In genomic region chr11:85076535-85077330, GRCh38 we compare ENCODE assay signal across 14 cellular contexts.
DNase-seq lines count a peak whose midpoint lies in the region; ATAC-seq, FAIRE-seq and TF ChIP-seq lines count a peak whose summit lies in the region.
"Had no signal": no experiment of that assay in that cellular context is flagged by ENCODE, and none has a peak within 500 bp of the region (broad histone marks: within the 10 kb centered on the region; RNA-seq: fewer than 3 reads in every experiment).

No MANE protein-coding gene starts in this region.

- no peaks in the 10 kb centered on the region for H3K4me1 ChIP-seq in A549
- peaks cover 10% of the 10 kb centered on the region for H3K4me1 ChIP-seq in left ventricle myocardium inferior
- no peaks in the 10 kb centered on the region for H3K4me1 ChIP-seq in stomach
- H3K4me1 ChIP-seq: prostate gland, thyroid gland had no signal

- DNase-seq in A549 (ENCODE audit: low read depth in 1 of 2, low spot score in 1 of 2), result no peak
- DNase-seq in KBM-7, result peak; percentile 19
- no peak for DNase-seq in left ventricle myocardium inferior
- DNase-seq in stomach, result no peak
- DNase-seq: cerebellar nuclear complex, GDM1, NCI-H2171, thyroid gland had no signal

- no peak overlapping the region for H3K4me2 ChIP-seq in A549
- no peak overlapping the region for H3K4me2 ChIP-seq in SU-DHL-6 (ENCODE audit: low read depth, low read length, poor library complexity, severe bottlenecking)
- H3K4me2 ChIP-seq: BLaER1 had no signal

- intact Hi-C loops in left ventricle myocardium inferior (cut with micrococcal nuclease) (no loop called here), stomach (cut with DNase I; ENCODE audit: low total_unique reads) (no loop called here)

- H3K9me3 ChIP-seq in A549 (no peaks in the 10 kb centered on the region), SU-DHL-6 (ENCODE audit: insufficient read depth, low read length) (no peaks in the 10 kb centered on the region), left ventricle myocardium inferior (replicated peaks) (peaks cover 3% of the 10 kb centered on the region), stomach (peaks cover 0 to 4% (median 2%) of the 10 kb centered on the region in 4 donors)
- H3K9me3 ChIP-seq: BLaER1, prostate gland, thyroid gland had no signal

- H3K27me3 ChIP-seq in SU-DHL-6 (ENCODE audit: low read length), result no peaks in the 10 kb centered on the region
- no peaks in the 10 kb centered on the region for H3K27me3 ChIP-seq in left ventricle myocardium inferior (ENCODE audit: low read depth)
- H3K27me3 ChIP-seq in stomach, result no peaks in the 10 kb centered on the region
- H3K27me3 ChIP-seq: BLaER1, thyroid gland had no signal

- CTCF ChIA-PET in A549 (lab: Yijun Ruan, JAX), result no interaction called here

- no peaks in the 10 kb centered on the region for H3F3A ChIP-seq in SU-DHL-6 (ENCODE audit: insufficient read depth)

- H3K9me2 ChIP-seq in SU-DHL-6 (replicated peaks; ENCODE audit: insufficient read depth, low read length), result no peaks in the 10 kb centered on the region

- no peak for FAIRE-seq in A549 (lab: Jason Lieb, UNC)

- no peak for TF ChIP-seq CTCF in A549 (IDR thresholded peaks at IDR 0.05)
- TF ChIP-seq CTCF in SU-DHL-6 (IDR thresholded peaks at IDR 0.05; ENCODE audit: insufficient read depth, low read length, poor library complexity, severe bottlenecking), result no peak
- no peak for TF ChIP-seq CTCF in left ventricle myocardium inferior (IDR thresholded peaks at IDR 0.05; ENCODE audit: borderline replicate concordance)
- no peak for TF ChIP-seq CTCF in stomach (IDR thresholded peaks at IDR 0.05)

- TF ChIP-seq EP300 in A549 (IDR thresholded peaks at IDR 0.05) (no peak), stomach (IDR thresholded peaks at IDR 0.05) (no peak)

- ATAC-seq in A549 (no peak), GM21619 (IDR thresholded peaks at IDR 0.05; ENCODE audit: unreplicated experiment) (no peak), HG02840 (IDR thresholded peaks at IDR 0.05; ENCODE audit: low FRiP score, unreplicated experiment) (no peak), GM18519 (IDR thresholded peaks at IDR 0.05; ENCODE audit: low FRiP score, unreplicated experiment) (no peak)

- TF ChIP-seq POLR2A in A549 (IDR thresholded peaks at IDR 0.05; ENCODE audit: low read length) (no peak), stomach (IDR thresholded peaks at IDR 0.05) (no peak)

- H3K9ac ChIP-seq in SU-DHL-6 (ENCODE audit: low read length), result no peak overlapping the region
- H3K9ac ChIP-seq: BLaER1 had no signal

- no peak for TF ChIP-seq RAD21 in A549 (conservative IDR thresholded peaks at IDR 0.05 in 1 of 2, IDR thresholded peaks at IDR 0.05 in 1 of 2)

- peak overlapping the region; percentile 3 for H2AFZ ChIP-seq in SU-DHL-6 (ENCODE audit: low read depth, low read length, severe bottlenecking)

- POLR2A ChIA-PET in A549 (lab: Yijun Ruan, JAX), result no interaction called here

- H3K36me3 ChIP-seq in SU-DHL-6 (ENCODE audit: low read length) (no peaks in the 10 kb centered on the region), left ventricle myocardium inferior (no peaks in the 10 kb centered on the region), stomach (no peaks in the 10 kb centered on the region)
- H3K36me3 ChIP-seq: BLaER1, prostate gland, thyroid gland had no signal

- 13% methylated on average over 3 of the region's 3 CpGs for WGBS in A549 (ENCODE audit: missing lambda C conversion rate)
- WGBS in stomach, 5 donors, result 44 to 53% (median 51%) methylated on average over 3 of the region's 3 CpGs

- H4K20me1 ChIP-seq in SU-DHL-6 (ENCODE audit: low read depth, low read length), result no peaks in the 10 kb centered on the region
- H4K20me1 ChIP-seq: BLaER1 had no signal

- no peak overlapping the region for H3K4me3 ChIP-seq in A549
- H3K4me3 ChIP-seq in SU-DHL-6 (ENCODE audit: insufficient read depth, low read length, poor library complexity, severe bottlenecking), result no peak overlapping the region
- H3K4me3 ChIP-seq in left ventricle myocardium inferior, result no peak overlapping the region
- H3K4me3 ChIP-seq in stomach, result no peak overlapping the region
- H3K4me3 ChIP-seq: BLaER1, prostate gland, thyroid gland had no signal

- no peaks in the 10 kb centered on the region for H3K79me2 ChIP-seq in SU-DHL-6 (ENCODE audit: insufficient read depth, low read length)

- in situ Hi-C loops in KBM-7 (cut with MboI; ENCODE audit: low pct_unique_long_range_greater_than_20kb, low sequenced_read_pairs), result no loop called here

- H3K27ac ChIP-seq in A549 (no peak overlapping the region), SU-DHL-6 (ENCODE audit: low read depth, low read length) (no peak overlapping the region), left ventricle myocardium inferior (replicated peaks) (peak overlapping the region; percentile 4), stomach (no peak overlapping the region)
- H3K27ac ChIP-seq: BLaER1, prostate gland, thyroid gland had no signal

TF ChIP-seq in A549, 52 proteins besides CTCF, POLR2A, EP300 and RAD21:
- TF ChIP-seq SMC3 (IDR thresholded peaks at IDR 0.05) (no peak), MAFK (IDR thresholded peaks at IDR 0.05; ENCODE audit: partially characterized antibody) (peak; percentile 34), BCL3 (IDR thresholded peaks at IDR 0.05) (no peak), PBX3 (IDR thresholded peaks at IDR 0.05) (no peak), TFCP2L1 (CRISPR knock-in tag; IDR thresholded peaks at IDR 0.05) (no peak), HEYL (CRISPR knock-in tag; IDR thresholded peaks at IDR 0.05) (no peak)
